10 cellular contexts compared by ENCODE assay signal in the genomic region with DNA sequence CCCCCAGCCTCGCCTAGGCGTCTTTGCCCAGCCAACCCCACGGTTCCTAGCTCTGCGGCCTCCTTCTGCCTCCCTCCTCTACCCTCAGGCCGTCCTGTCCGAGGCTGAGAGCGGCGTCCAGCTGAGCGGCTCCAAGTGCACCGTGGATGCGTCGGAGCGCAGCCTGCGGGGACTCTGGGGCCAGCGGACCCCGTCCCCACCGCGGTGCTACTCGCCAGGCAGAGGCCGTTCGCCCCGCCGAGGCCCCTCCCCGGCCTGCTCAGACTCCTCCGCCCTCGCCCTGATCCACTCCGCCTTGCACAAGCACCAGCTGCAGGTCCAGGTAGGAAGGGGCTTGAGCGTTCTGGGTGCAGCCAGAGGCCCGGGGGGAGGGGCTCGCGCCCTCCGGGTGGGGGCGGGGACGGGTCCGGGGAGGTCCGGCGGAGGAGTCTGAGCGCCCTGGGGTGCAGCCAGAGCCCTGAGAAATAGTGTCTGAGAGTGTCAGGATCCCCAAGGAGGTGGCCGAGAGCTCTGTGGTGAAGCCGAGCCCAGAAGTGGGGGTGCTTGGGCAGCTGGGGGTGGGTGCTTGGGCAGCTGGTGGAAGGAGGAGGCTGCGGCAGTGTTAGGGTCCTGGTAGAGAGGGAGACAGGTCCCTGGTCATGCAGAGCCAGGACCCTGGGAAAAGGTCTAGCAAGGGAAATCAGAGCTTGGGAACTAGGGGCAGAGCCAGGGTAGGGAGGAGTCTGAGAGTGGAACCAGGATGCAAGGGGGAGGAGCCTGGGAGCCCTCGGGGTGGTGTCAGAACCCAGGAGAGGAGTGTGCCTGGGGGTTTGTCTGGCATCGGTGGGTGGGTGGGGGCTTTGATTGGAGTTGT. TPM values are rescaled to one million over a fixed set of nuclear protein-coding genes. Genes with fewer than 3 reads are reported as not detected.
A peak's percentile ranks its signal among the peaks of the same experiment; 100 is the strongest.
DNase-seq lines count a peak whose midpoint lies in the region; ATAC-seq, FAIRE-seq and TF ChIP-seq lines count a peak whose summit lies in the region.
"Had no signal": no experiment of that assay in that cellular context is flagged by ENCODE, and none has a peak within 500 bp of the region (broad histone marks: within the 10 kb centered on the region; RNA-seq: fewer than 3 reads in every experiment).

No MANE protein-coding gene starts in this region.

- H3K27ac ChIP-seq in iPS-20b (ENCODE audit: low read length) (no peak overlapping the region), small intestine (ENCODE audit: low read depth in 1 of 2, low read length in 1 of 2) (no peak overlapping the region)
- H3K27ac ChIP-seq: BLaER1 had no signal

- in situ Hi-C loops in astrocyte of the spinal cord (cut with HindIII; ENCODE audit: low sequenced_read_pairs): no loop called here

- no peak overlapping the region for H3K9ac ChIP-seq in iPS-20b (ENCODE audit: low read depth, low read length)
- H3K9ac ChIP-seq: BLaER1 had no signal

- TF ChIP-seq CTCF in astrocyte of the spinal cord (IDR thresholded peaks at IDR 0.05; ENCODE audit: low read depth, low read length): no peak

- peak overlapping the region; percentile 28 for H3K4me3 ChIP-seq in astrocyte of the spinal cord (ENCODE audit: low read depth, low read length)
- peak overlapping the region; percentile 60 for H3K4me3 ChIP-seq in iPS-20b (ENCODE audit: low read length)
- H3K4me3 ChIP-seq in small intestine (ENCODE audit: low read depth in 1 of 2, low read length in 2 of 2): peak overlapping the region in 1 of 2 donors; percentile 23
- H3K4me3 ChIP-seq: BLaER1 had no signal

- H3K27me3 ChIP-seq in iPS-20b (ENCODE audit: insufficient read depth, low read length) (peaks cover 46% of the 10 kb centered on the region), small intestine (ENCODE audit: control insufficient read depth in 2 of 2, insufficient read depth in 2 of 2, low read length in 2 of 2) (no peaks in the 10 kb centered on the region)

- DNase-seq in NCI-H2029 treated with DMSO at 0.1 percent for 48 hours (lab: John Stamatoyannopoulos, UW): peak; percentile 1
- no peak for DNase-seq in NCI-H2029 (lab: John Stamatoyannopoulos, UW)
- no peak for DNase-seq in astrocyte of the spinal cord (ENCODE audit: low read depth, low spot score)
- peak; percentile 10 for DNase-seq in small intestine
- DNase-seq: KG1 had no signal

- 11 to 17% (median 14%) methylated on average over 41 to 43 of the region's 43 CpGs for WGBS in small intestine, 3 donors

- FAIRE-seq in small intestine (lab: Jason Lieb, UNC): no peak

- H3K4me1 ChIP-seq in iPS-20b (ENCODE audit: insufficient read depth, low read length): no peaks in the 10 kb centered on the region
- no peaks in the 10 kb centered on the region for H3K4me1 ChIP-seq in small intestine (ENCODE audit: control insufficient read depth in 2 of 2, insufficient read depth in 1 of 2, low read depth in 1 of 2, low read length in 1 of 2)

- H3K36me3 ChIP-seq in iPS-20b (ENCODE audit: insufficient read depth, low read depth, low read length): no peaks in the 10 kb centered on the region
- no peaks in the 10 kb centered on the region for H3K36me3 ChIP-seq in small intestine (ENCODE audit: control insufficient read depth in 2 of 2, insufficient read depth in 2 of 2, low read length in 2 of 2)
- H3K36me3 ChIP-seq: BLaER1 had no signal

- no peak for ATAC-seq in HG02981 (IDR thresholded peaks at IDR 0.05; ENCODE audit: unreplicated experiment)
- ATAC-seq in GM19035 (IDR thresholded peaks at IDR 0.05; ENCODE audit: unreplicated experiment): no peak
- no peak for ATAC-seq in GM21447 (IDR thresholded peaks at IDR 0.05; ENCODE audit: unreplicated experiment)

- no peaks in the 10 kb centered on the region for H3K9me3 ChIP-seq in iPS-20b (ENCODE audit: insufficient read depth, low read depth, low read length)
- H3K9me3 ChIP-seq in small intestine (ENCODE audit: control insufficient read depth, low read depth): no peaks in the 10 kb centered on the region
- H3K9me3 ChIP-seq: BLaER1 had no signal

RNA-seq across cellular contexts. Expression of a gene that starts 3.2 kb away (rescaled TPM):
- polyA plus RNA-seq in small intestine: 1 to 10 TPM; 1.4 to 2.7 (median 1.8) TPM

Comparison
In these comparisons a context has a peak if more than half of its experiments do, and no peak if none do; other contexts are left out.
1. DNase-seq: peak in NCI-H2029 treated with DMSO at 0.1 percent for 48 hours (single experiment) and small intestine (single experiment); none in NCI-H2029 (single experiment) and astrocyte of the spinal cord (single experiment).